ENCODE assay signal across 1 cellular context in the genomic region with DNA sequence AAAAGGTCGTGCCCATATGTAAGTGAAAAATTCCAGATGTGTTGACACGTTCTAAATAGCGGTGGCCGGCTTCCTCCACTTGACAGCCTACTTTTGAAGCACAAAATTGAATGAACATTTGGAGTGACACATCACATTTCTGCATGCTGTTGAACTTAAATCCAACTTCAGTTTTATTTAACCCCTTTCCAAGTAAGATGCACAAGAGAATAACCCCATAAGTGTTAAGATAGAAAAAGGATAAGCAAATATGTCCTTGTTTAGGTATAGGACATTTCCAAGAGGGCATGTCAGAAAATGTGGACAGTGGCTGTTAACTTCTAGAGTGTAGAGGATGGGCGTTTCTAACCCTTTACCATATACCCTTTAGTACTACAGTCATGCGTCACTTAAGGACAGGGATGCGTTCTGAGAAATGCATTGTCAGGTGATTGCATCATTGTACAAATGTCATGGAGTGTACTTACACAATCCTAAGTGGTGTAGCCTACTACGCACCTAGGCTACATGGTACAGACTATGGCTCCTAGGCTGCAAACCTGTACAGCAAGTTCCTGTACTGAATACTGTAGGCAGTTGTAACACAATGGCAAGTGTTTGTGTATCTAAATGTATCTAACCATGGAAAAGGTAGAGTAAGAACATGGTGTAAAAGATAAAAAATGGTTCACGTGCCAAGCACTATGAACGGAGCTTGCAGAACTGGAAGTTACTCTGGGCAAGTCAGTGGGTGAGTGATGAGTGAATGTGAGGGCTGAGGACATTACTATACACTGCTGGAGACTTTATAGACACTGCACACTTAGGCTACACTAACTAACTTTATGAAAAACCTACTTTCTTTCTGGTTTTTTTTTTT.
TF ChIP-seq lines count a peak whose summit lies in the region.

No MANE protein-coding gene starts in this region.

TF ChIP-seq in K562, 482 proteins besides CTCF, POLR2A, EP300 and RAD21 (continued from another document and continues in another):
- TF ChIP-seq, protein P1, sequence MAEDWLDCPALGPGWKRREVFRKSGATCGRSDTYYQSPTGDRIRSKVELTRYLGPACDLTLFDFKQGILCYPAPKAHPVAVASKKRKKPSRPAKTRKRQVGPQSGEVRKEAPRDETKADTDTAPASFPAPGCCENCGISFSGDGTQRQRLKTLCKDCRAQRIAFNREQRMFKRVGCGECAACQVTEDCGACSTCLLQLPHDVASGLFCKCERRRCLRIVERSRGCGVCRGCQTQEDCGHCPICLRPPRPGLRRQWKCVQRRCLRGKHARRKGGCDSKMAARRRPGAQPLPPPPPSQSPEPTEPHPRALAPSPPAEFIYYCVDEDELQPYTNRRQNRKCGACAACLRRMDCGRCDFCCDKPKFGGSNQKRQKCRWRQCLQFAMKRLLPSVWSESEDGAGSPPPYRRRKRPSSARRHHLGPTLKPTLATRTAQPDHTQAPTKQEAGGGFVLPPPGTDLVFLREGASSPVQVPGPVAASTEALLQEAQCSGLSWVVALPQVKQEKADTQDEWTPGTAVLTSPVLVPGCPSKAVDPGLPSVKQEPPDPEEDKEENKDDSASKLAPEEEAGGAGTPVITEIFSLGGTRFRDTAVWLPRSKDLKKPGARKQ (CRISPR knock-in tag; IDR thresholded peaks at IDR 0.05): peak; percentile 66
- TF ChIP-seq NBN (IDR thresholded peaks at IDR 0.05; ENCODE audit: low read depth) (peak; percentile 95), ZNF75A (CRISPR knock-in tag; IDR thresholded peaks at IDR 0.05) (peak; percentile 58; the same call in 1 of the 2 replicates), HDAC3 (IDR thresholded peaks at IDR 0.05; ENCODE audit: borderline replicate concordance, partially characterized antibody) (peak; percentile 88), STAG1 (CRISPR knock-in tag; IDR thresholded peaks at IDR 0.05; ENCODE audit: borderline replicate concordance) (no peak), ZKSCAN3 (CRISPR knock-in tag; IDR thresholded peaks at IDR 0.05) (peak; percentile 31; the same call in 1 of the 2 replicates), HDGF (IDR thresholded peaks at IDR 0.05) (peak; percentile 13; the same call in 1 of the 2 replicates), KLF13 (tag; IDR thresholded peaks at IDR 0.05; ENCODE audit: borderline replicate concordance, low read depth) (peak; percentile 85; the same call in 1 of the 2 replicates), ZNF551 (CRISPR knock-in tag; IDR thresholded peaks at IDR 0.05) (no peak), TAF7 (tag; IDR thresholded peaks at IDR 0.05) (peak; percentile 65; the same call in 1 of the 2 replicates), NFYB (IDR thresholded peaks at IDR 0.05; ENCODE audit: extremely low read depth, insufficient read length) (no peak), PTTG1 (tag; IDR thresholded peaks at IDR 0.05; ENCODE audit: low read depth) (peak; percentile 82), RBM14 (IDR thresholded peaks at IDR 0.05; ENCODE audit: borderline replicate concordance, insufficient read depth, low read depth, low read length) (no peak), THRAP3 (IDR thresholded peaks at IDR 0.05; ENCODE audit: borderline replicate concordance) (no peak), BRD9 (IDR thresholded peaks at IDR 0.05; ENCODE audit: low read depth, partially characterized antibody) (peak; percentile 95), POLR2B (IDR thresholded peaks at IDR 0.05; ENCODE audit: low read depth, partially characterized antibody) (no peak), EHMT2 (IDR thresholded peaks at IDR 0.05) (peak; percentile 88; the same call in 1 of the 2 replicates), HDAC1 (IDR thresholded peaks at IDR 0.05) (no peak), SAFB2 (IDR thresholded peaks at IDR 0.05; ENCODE audit: borderline replicate concordance, low read depth, low read length, severe bottlenecking) (no peak), CBFA2T2 (conservative IDR thresholded peaks at IDR 0.05) (no peak), ZNF780A (CRISPR knock-in tag; IDR thresholded peaks at IDR 0.05) (no peak), SLC30A9 (CRISPR knock-in tag; IDR thresholded peaks at IDR 0.05) (no peak), NEUROD1 (IDR thresholded peaks at IDR 0.05; ENCODE audit: borderline replicate concordance, low read depth, low read length, partially characterized antibody) (peak; percentile 75), ZC3H8 (IDR thresholded peaks at IDR 0.05) (no peak), BRD4 (IDR thresholded peaks at IDR 0.05) (no peak), POLR2AphosphoS5 (IDR thresholded peaks at IDR 0.05; ENCODE audit: control insufficient read depth, insufficient read depth, low read depth, low read length) (no peak), CHD2 (IDR thresholded peaks at IDR 0.05; ENCODE audit: low read depth, low read length) (no peak), RHOXF2B (CRISPR knock-in tag; conservative IDR thresholded peaks at IDR 0.05) (0 out of 2 replicates have a peak, but pooled peaks have one; percentile 14), ETV1 (tag; conservative IDR thresholded peaks at IDR 0.05; ENCODE audit: low read depth) (peak; percentile 72), ZNF140 (CRISPR knock-in tag; IDR thresholded peaks at IDR 0.05) (peak; percentile 44; the same call in 1 of the 2 replicates), JUN (IDR thresholded peaks at IDR 0.05; ENCODE audit: borderline replicate concordance, low read depth, low read length) (peak; percentile 96), JUN (CRISPR knock-in tag; IDR thresholded peaks at IDR 0.05; ENCODE audit: borderline replicate concordance) (0 out of 2 replicates have a peak, but pooled peaks have one; percentile 23), EWSR1 (IDR thresholded peaks at IDR 0.05; ENCODE audit: borderline replicate concordance, low read depth, partially characterized antibody) (no peak), DPF2 (IDR thresholded peaks at IDR 0.05) (peak; percentile 95), MEF2A (IDR thresholded peaks at IDR 0.05; ENCODE audit: control insufficient read depth, low read depth, low read length) (no peak)
- TF ChIP-seq, protein P2, sequence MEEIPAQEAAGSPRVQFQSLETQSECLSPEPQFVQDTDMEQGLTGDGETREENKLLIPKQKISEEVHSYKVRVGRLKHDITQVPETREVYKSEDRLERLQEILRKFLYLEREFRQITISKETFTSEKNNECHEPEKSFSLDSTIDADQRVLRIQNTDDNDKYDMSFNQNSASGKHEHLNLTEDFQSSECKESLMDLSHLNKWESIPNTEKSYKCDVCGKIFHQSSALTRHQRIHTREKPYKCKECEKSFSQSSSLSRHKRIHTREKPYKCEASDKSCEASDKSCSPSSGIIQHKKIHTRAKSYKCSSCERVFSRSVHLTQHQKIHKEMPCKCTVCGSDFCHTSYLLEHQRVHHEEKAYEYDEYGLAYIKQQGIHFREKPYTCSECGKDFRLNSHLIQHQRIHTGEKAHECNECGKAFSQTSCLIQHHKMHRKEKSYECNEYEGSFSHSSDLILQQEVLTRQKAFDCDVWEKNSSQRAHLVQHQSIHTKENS (CRISPR knock-in tag; IDR thresholded peaks at IDR 0.05): no peak
- TF ChIP-seq, protein P3, sequence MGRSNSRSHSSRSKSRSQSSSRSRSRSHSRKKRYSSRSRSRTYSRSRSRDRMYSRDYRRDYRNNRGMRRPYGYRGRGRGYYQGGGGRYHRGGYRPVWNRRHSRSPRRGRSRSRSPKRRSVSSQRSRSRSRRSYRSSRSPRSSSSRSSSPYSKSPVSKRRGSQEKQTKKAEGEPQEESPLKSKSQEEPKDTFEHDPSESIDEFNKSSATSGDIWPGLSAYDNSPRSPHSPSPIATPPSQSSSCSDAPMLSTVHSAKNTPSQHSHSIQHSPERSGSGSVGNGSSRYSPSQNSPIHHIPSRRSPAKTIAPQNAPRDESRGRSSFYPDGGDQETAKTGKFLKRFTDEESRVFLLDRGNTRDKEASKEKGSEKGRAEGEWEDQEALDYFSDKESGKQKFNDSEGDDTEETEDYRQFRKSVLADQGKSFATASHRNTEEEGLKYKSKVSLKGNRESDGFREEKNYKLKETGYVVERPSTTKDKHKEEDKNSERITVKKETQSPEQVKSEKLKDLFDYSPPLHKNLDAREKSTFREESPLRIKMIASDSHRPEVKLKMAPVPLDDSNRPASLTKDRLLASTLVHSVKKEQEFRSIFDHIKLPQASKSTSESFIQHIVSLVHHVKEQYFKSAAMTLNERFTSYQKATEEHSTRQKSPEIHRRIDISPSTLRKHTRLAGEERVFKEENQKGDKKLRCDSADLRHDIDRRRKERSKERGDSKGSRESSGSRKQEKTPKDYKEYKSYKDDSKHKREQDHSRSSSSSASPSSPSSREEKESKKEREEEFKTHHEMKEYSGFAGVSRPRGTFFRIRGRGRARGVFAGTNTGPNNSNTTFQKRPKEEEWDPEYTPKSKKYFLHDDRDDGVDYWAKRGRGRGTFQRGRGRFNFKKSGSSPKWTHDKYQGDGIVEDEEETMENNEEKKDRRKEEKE (IDR thresholded peaks at IDR 0.05; ENCODE audit: borderline replicate concordance in 1 of 2, control insufficient read depth in 1 of 2, low read depth in 2 of 2, low read length in 1 of 2): no peak
- TF ChIP-seq, protein P4, sequence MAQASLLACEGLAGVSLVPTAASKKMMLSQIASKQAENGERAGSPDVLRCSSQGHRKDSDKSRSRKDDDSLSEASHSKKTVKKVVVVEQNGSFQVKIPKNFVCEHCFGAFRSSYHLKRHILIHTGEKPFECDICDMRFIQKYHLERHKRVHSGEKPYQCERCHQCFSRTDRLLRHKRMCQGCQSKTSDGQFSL (CRISPR knock-in tag; IDR thresholded peaks at IDR 0.05): no peak
- TF ChIP-seq, protein P4 (tag; IDR thresholded peaks at IDR 0.05): peak in 1 of 2 experiments; percentile 89; a peak in 2 of 4 replicates
- TF ChIP-seq, protein P5, sequence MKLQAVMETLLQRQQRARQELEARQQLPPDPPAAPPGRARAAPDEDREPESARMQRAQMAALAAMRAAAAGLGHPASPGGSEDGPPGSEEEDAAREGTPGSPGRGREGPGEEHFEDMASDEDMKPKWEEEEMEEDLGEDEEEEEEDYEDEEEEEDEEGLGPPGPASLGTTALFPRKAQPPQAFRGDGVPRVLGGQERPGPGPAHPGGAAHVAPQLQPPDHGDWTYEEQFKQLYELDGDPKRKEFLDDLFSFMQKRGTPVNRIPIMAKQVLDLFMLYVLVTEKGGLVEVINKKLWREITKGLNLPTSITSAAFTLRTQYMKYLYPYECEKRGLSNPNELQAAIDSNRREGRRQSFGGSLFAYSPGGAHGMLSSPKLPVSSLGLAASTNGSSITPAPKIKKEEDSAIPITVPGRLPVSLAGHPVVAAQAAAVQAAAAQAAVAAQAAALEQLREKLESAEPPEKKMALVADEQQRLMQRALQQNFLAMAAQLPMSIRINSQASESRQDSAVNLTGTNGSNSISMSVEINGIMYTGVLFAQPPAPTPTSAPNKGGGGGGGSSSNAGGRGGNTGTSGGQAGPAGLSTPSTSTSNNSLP (IDR thresholded peaks at IDR 0.05; ENCODE audit: borderline replicate concordance, low read depth, low read length): no peak
- TF ChIP-seq, protein P6, sequence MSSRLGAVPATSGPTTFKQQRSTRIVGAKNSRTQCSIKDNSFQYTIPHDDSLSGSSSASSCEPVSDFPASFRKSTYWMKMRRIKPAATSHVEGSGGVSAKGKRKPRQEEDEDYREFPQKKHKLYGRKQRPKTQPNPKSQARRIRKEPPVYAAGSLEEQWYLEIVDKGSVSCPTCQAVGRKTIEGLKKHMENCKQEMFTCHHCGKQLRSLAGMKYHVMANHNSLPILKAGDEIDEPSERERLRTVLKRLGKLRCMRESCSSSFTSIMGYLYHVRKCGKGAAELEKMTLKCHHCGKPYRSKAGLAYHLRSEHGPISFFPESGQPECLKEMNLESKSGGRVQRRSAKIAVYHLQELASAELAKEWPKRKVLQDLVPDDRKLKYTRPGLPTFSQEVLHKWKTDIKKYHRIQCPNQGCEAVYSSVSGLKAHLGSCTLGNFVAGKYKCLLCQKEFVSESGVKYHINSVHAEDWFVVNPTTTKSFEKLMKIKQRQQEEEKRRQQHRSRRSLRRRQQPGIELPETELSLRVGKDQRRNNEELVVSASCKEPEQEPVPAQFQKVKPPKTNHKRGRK (tag; IDR thresholded peaks at IDR 0.05): no peak
- TF ChIP-seq, protein P7, sequence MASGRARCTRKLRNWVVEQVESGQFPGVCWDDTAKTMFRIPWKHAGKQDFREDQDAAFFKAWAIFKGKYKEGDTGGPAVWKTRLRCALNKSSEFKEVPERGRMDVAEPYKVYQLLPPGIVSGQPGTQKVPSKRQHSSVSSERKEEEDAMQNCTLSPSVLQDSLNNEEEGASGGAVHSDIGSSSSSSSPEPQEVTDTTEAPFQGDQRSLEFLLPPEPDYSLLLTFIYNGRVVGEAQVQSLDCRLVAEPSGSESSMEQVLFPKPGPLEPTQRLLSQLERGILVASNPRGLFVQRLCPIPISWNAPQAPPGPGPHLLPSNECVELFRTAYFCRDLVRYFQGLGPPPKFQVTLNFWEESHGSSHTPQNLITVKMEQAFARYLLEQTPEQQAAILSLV (tag; IDR thresholded peaks at IDR 0.05): peak; percentile 99
- TF ChIP-seq, protein P8, sequence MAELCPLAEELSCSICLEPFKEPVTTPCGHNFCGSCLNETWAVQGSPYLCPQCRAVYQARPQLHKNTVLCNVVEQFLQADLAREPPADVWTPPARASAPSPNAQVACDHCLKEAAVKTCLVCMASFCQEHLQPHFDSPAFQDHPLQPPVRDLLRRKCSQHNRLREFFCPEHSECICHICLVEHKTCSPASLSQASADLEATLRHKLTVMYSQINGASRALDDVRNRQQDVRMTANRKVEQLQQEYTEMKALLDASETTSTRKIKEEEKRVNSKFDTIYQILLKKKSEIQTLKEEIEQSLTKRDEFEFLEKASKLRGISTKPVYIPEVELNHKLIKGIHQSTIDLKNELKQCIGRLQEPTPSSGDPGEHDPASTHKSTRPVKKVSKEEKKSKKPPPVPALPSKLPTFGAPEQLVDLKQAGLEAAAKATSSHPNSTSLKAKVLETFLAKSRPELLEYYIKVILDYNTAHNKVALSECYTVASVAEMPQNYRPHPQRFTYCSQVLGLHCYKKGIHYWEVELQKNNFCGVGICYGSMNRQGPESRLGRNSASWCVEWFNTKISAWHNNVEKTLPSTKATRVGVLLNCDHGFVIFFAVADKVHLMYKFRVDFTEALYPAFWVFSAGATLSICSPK (IDR thresholded peaks at IDR 0.05; ENCODE audit: borderline replicate concordance): no peak
- TF ChIP-seq, protein P9, sequence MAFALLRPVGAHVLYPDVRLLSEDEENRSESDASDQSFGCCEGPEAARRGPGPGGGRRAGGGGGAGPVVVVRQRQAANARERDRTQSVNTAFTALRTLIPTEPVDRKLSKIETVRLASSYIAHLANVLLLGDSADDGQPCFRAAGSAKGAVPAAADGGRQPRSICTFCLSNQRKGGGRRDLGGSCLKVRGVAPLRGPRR (CRISPR knock-in tag; IDR thresholded peaks at IDR 0.05): peak; percentile 84
- TF ChIP-seq, protein P10, sequence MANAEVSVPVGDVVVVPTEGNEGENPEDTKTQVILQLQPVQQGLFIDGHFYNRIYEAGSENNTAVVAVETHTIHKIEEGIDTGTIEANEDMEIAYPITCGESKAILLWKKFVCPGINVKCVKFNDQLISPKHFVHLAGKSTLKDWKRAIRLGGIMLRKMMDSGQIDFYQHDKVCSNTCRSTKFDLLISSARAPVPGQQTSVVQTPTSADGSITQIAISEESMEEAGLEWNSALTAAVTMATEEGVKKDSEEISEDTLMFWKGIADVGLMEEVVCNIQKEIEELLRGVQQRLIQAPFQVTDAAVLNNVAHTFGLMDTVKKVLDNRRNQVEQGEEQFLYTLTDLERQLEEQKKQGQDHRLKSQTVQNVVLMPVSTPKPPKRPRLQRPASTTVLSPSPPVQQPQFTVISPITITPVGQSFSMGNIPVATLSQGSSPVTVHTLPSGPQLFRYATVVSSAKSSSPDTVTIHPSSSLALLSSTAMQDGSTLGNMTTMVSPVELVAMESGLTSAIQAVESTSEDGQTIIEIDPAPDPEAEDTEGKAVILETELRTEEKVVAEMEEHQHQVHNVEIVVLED (CRISPR knock-in tag; IDR thresholded peaks at IDR 0.05): peak; percentile 48
